ENCODE assay signal across 8 cellular contexts in genomic region chr6:93418448-93419303, GRCh38. TPM values are rescaled to one million over a fixed set of nuclear protein-coding genes. Genes with fewer than 3 reads are reported as not detected.
DNase-seq lines count a peak whose midpoint lies in the region; ATAC-seq, FAIRE-seq and TF ChIP-seq lines count a peak whose summit lies in the region.

No MANE protein-coding gene starts in this region.

- H3K36me3 Mint-ChIP-seq in CD4-positive, alpha-beta T cell (ENCODE audit: low read depth), result no peaks in the 10 kb centered on the region

- H3K36me3 ChIP-seq in HAP-1 (replicated peaks), result no peaks in the 10 kb centered on the region
- no peaks in the 10 kb centered on the region for H3K36me3 ChIP-seq in endothelial cell of umbilical vein (ENCODE audit: control insufficient read depth in 2 of 2, extremely low read depth in 1 of 2, insufficient read depth in 2 of 2, low read length in 2 of 2)
- H3K36me3 ChIP-seq in tibial nerve, result no peaks in the 10 kb centered on the region

- dilution Hi-C loops in endothelial cell of umbilical vein (cut with MboI; ENCODE audit: extremely low pct_ligation_motif_present, low sequenced_read_pairs), result no loop called here

- H3K9me1 ChIP-seq in endothelial cell of umbilical vein (replicated peaks; ENCODE audit: control insufficient read depth, extremely low read depth, insufficient read depth, low read length), result no peaks in the 10 kb centered on the region

- CTCF ChIA-PET in CD4-positive, alpha-beta T cell (lab: Charles Lee), result no interaction called here
- CTCF ChIA-PET in endothelial cell of umbilical vein (lab: Charles Lee), result interaction anchor here (1.0 to 3.1 kb wide), 6 partner anchors 10 to 1674 kb away, joined by 3 to 30 read pairs (median 6); no protein-coding TSS in a partner anchor

- H3K27ac ChIP-seq in CD4-positive, alpha-beta T cell (ENCODE audit: low read depth, low read length), result no peak overlapping the region
- H3K27ac ChIP-seq in endothelial cell of umbilical vein (ENCODE audit: insufficient read depth, low read depth, low read length) (no peak overlapping the region), tibial nerve (peak overlapping the region in 1 of 4 donors; percentile 67)

- peaks cover 67% of the 10 kb centered on the region for H3K27me3 Mint-ChIP-seq in CD4-positive, alpha-beta T cell

- no peaks in the 10 kb centered on the region for H3K79me2 ChIP-seq in endothelial cell of umbilical vein (ENCODE audit: control insufficient read depth, insufficient read depth, low read length)

- ATAC-seq in CD4-positive, alpha-beta T cell (ENCODE audit: poor library complexity), result no peak

- peaks cover 64% of the 10 kb centered on the region for H3K27me3 ChIP-seq in CD4-positive, alpha-beta T cell (ENCODE audit: control insufficient read depth, insufficient read depth, low read length)
- H3K27me3 ChIP-seq in HAP-1 (ENCODE audit: low read depth), result peaks cover 7% of the 10 kb centered on the region; the same call in 1 of the 2 replicates
- H3K27me3 ChIP-seq in endothelial cell of umbilical vein (ENCODE audit: control insufficient read depth in 2 of 2, insufficient read depth in 2 of 2, low read length in 2 of 2), result peaks cover 30 to 80% of the 10 kb centered on the region in 2 experiments
- peaks cover 75% of the 10 kb centered on the region for H3K27me3 ChIP-seq in mononuclear cell (ENCODE audit: insufficient read depth, low read length)
- H3K27me3 ChIP-seq in tibial nerve, result peaks cover 0 to 42% of the 10 kb centered on the region in 2 donors

- POLR2A ChIA-PET in CD4-positive, alpha-beta T cell (lab: Charles Lee), result no interaction called here
- POLR2A ChIA-PET in endothelial cell of umbilical vein (lab: Charles Lee), result no interaction called here

- no peaks in the 10 kb centered on the region for H3K9me3 Mint-ChIP-seq in CD4-positive, alpha-beta T cell

- H3K4me2 ChIP-seq in endothelial cell of umbilical vein (ENCODE audit: insufficient read depth, low read length), result peak overlapping the region; percentile 83

- H3K9me3 ChIP-seq in CD4-positive, alpha-beta T cell (ENCODE audit: control insufficient read depth, low read length), result no peaks in the 10 kb centered on the region
- H3K9me3 ChIP-seq in HAP-1, result no peaks in the 10 kb centered on the region
- no peaks in the 10 kb centered on the region for H3K9me3 ChIP-seq in endothelial cell of umbilical vein (replicated peaks; ENCODE audit: control insufficient read depth, insufficient read depth, low read length)
- H3K9me3 ChIP-seq in mononuclear cell (ENCODE audit: low read depth, low read length), result no peaks in the 10 kb centered on the region
- no peaks in the 10 kb centered on the region for H3K9me3 ChIP-seq in tibial nerve

- no peaks in the 10 kb centered on the region for H4K20me1 ChIP-seq in endothelial cell of umbilical vein (replicated peaks; ENCODE audit: control insufficient read depth, extremely low read depth, insufficient read depth, low read length)

- peak overlapping the region; percentile 92 for H2AFZ ChIP-seq in endothelial cell of umbilical vein (ENCODE audit: low read depth, low read length)

- H3K4me1 ChIP-seq in HAP-1 (peaks cover 5% of the 10 kb centered on the region), endothelial cell of umbilical vein (ENCODE audit: control insufficient read depth, extremely low read depth, insufficient read depth, low read length) (peaks cover 35% of the 10 kb centered on the region), mononuclear cell (ENCODE audit: insufficient read depth, low read length) (peaks cover 20% of the 10 kb centered on the region), tibial nerve (peaks cover 0 to 44% (median 6%) of the 10 kb centered on the region in 4 donors)

- no peak overlapping the region for H3K27ac Mint-ChIP-seq in CD4-positive, alpha-beta T cell

- BruUV-seq in endothelial cell of umbilical vein (replicated peaks; lab: Mats Ljungman, UMichigan), result no TSS peak

- WGBS in tibial nerve, 2 donors, result 1 to 2% methylated on average over 38 to 43 of the region's 88 CpGs

- no peak overlapping the region for H3K9ac ChIP-seq in endothelial cell of umbilical vein (replicated peaks; ENCODE audit: extremely low read depth, insufficient read depth, low read length)

- no peak for FAIRE-seq in endothelial cell of umbilical vein (lab: Jason Lieb, UNC)

- TF ChIP-seq POLR2A in endothelial cell of umbilical vein (IDR thresholded peaks at IDR 0.05; ENCODE audit: low read depth, low read length) (no peak), tibial nerve (IDR thresholded peaks at IDR 0.05) (no peak)

- DNase-seq in CD4-positive, alpha-beta T cell, result no peak
- DNase-seq in HAP-1 (ENCODE audit: low spot score in 2 of 2) (peak; percentile 51 to 73), SHP77 treated with DMSO at 0.1 percent for 48 hours (lab: John Stamatoyannopoulos, UW) (peak; percentile 48), endothelial cell of umbilical vein (ENCODE audit: low read depth, low spot score) (peak; percentile 47), tibial nerve (ENCODE audit: low spot score in 2 of 2) (no peak)
- DNase-seq in activated effector memory CD4-positive, alpha-beta T cell treated with anti-CD3 and anti-CD28 coated beads, Interleukin-2, amount 50 U/mL, for 16 hours, result no peak
- no peak for DNase-seq in stimulated activated CD4-positive, alpha-beta T cell treated with anti-CD3 and anti-CD28 coated beads, Interleukin-1b, Interleukin-23, amount 100 ng/mL, for 48 hours

- in situ Hi-C loops in HAP-1 (cut with MboI; ENCODE audit: low sequenced_read_pairs), result no loop called here

- intact Hi-C loops in CD4-positive, alpha-beta T cell (cut with DNase I, micrococcal nuclease), result no loop called here
- intact Hi-C loops in endothelial cell of umbilical vein (cut with micrococcal nuclease), result loop anchor here (1.0 to 5.0 kb wide), 6 partner anchors 11 to 441 kb away; no protein-coding TSS in a partner anchor

- TF ChIP-seq EP300 in tibial nerve (IDR thresholded peaks at IDR 0.05), result no peak

- peak overlapping the region; percentile 59 for H3K4me3 ChIP-seq in HAP-1
- peak overlapping the region; percentile 37 to 69 (median 57) for H3K4me3 ChIP-seq in endothelial cell of umbilical vein (replicated peaks in 1 of 3; ENCODE audit: insufficient read depth in 1 of 3, low read depth in 1 of 3, low read length in 3 of 3)
- H3K4me3 ChIP-seq in mononuclear cell (ENCODE audit: low read length), result peak overlapping the region; percentile 10
- peak overlapping the region; percentile 37 to 74 (median 52) for H3K4me3 ChIP-seq in tibial nerve

- H3K4me3 Mint-ChIP-seq in CD4-positive, alpha-beta T cell, result peak overlapping the region; percentile 84

- no peak for TF ChIP-seq CTCF in CD4-positive, alpha-beta T cell (IDR thresholded peaks at IDR 0.05)
- TF ChIP-seq CTCF in endothelial cell of umbilical vein (IDR thresholded peaks at IDR 0.05; ENCODE audit: extremely low read depth in 1 of 2, insufficient read depth in 1 of 2, low read depth in 1 of 2, low read length in 2 of 2), result no peak
- no peak for TF ChIP-seq CTCF in tibial nerve (IDR thresholded peaks at IDR 0.05)

- H3K4me1 Mint-ChIP-seq in CD4-positive, alpha-beta T cell (ENCODE audit: low read depth), result peaks cover 16% of the 10 kb centered on the region

TF ChIP-seq in endothelial cell of umbilical vein, 7 proteins besides CTCF, POLR2A, EP300 and RAD21:
- TF ChIP-seq MAX (IDR thresholded peaks at IDR 0.05; ENCODE audit: insufficient read depth, insufficient read length) (no peak), FOS (IDR thresholded peaks at IDR 0.05; ENCODE audit: borderline replicate concordance, insufficient read depth, low read length) (no peak), EZH2 (IDR thresholded peaks at IDR 0.05; ENCODE audit: borderline replicate concordance, low read depth, low read length, severe bottlenecking) (no peak), POLR2AphosphoS5 (IDR thresholded peaks at IDR 0.05; ENCODE audit: insufficient read depth, low read depth, low read length) (no peak), JUN (IDR thresholded peaks at IDR 0.05; ENCODE audit: borderline replicate concordance, insufficient read depth, insufficient read length, low read depth) (no peak), GATA2 (IDR thresholded peaks at IDR 0.05; ENCODE audit: insufficient read depth, insufficient read length, low read depth, low read length) (no peak), MYC (IDR thresholded peaks at IDR 0.05; ENCODE audit: low read depth, low read length) (no peak)

RNA-seq across cellular contexts. Expression of gene EPHA7, which starts 0.7 kb away (rescaled TPM):
- total RNA-seq in CD4-positive, alpha-beta T cell, result not detected
- total RNA-seq in endothelial cell of umbilical vein, result 0.09 TPM in 1 of 2 replicates, not detected in the other
- polyA plus RNA-seq in endothelial cell of umbilical vein, result not detected in 2 replicates
- polyA plus RNA-seq in endothelial cell of umbilical vein (2011; cell fraction: cytosol; rRNA removed), result 0.01 TPM in 1 of 2 replicates, not detected in the other
- polyA plus RNA-seq in endothelial cell of umbilical vein (2011; cell fraction: nucleus; rRNA removed), result 0.06 TPM in 1 of 2 replicates, not detected in the other
- not detected in 2 replicates for polyA plus RNA-seq in endothelial cell of umbilical vein (2012)
- 0.15 TPM in 1 of 2 replicates, not detected in the other for polyA minus RNA-seq in endothelial cell of umbilical vein
- polyA minus RNA-seq in endothelial cell of umbilical vein (2011; cell fraction: cytosol; rRNA and poly(A)+ RNA removed), result not detected
- not detected in 2 replicates for polyA minus RNA-seq in endothelial cell of umbilical vein (2011; cell fraction: nucleus; rRNA and poly(A)+ RNA removed)
- total RNA-seq in mononuclear cell, result under 0.01 TPM
- total RNA-seq in tibial nerve, result 1 to 10 TPM in 3 of 4 donors, under 1 TPM in 1; 0.60 to 2.0 (median 1.7) TPM

Comparison
In these comparisons a context has a peak if more than half of its experiments do, and no peak if none do; other contexts are left out.
1. DNase-seq: peak in HAP-1 (2 of 2), SHP77 treated with DMSO at 0.1 percent for 48 hours (single experiment) and endothelial cell of umbilical vein (single experiment); none in CD4-positive, alpha-beta T cell (0 of 10), tibial nerve (0 of 2), activated effector memory CD4-positive, alpha-beta T cell treated with anti-CD3 and anti-CD28 coated beads, Interleukin-2, amount 50 U/mL, for 16 hours (single experiment) and stimulated activated CD4-positive, alpha-beta T cell treated with anti-CD3 and anti-CD28 coated beads, Interleukin-1b, Interleukin-23, amount 100 ng/mL, for 48 hours (single experiment).
2. Peak in every context shown above with its lines, with median percentiles within 50 percentile points of each other: H3K4me3 ChIP-seq.